8 cellular contexts compared by ENCODE assay signal in the genomic region with DNA sequence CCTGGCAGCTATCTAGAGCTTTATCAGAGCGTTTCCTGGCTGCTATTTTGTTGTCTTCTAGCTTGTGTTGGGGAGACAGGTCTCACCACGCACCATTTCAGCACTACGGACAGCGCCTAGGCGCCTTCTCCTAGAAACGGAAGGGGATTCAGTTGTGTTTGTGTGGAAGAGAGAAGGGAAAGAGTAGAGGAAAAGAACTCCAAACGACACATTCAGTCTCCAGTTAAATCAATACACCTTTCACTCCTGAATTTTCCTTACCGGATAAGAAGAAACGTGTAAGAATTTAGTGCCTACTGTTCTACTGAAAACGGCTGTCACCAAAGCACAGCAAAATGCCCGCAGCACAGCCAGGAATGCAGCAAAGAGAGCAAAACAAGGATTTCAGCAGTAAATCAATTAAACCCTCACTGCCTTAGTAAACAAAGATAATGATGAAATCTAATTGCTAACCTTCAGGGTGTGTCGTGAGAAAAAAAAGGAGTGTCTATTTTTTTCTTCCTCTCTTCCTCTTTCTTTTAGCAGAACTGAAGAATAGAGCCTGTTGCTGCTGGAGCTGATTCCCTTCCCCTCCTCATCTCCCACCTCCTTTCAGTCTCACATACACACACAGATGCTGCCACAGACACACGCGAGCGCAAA. TPM values are rescaled to one million over a fixed set of nuclear protein-coding genes. Genes with fewer than 3 reads are reported as not detected.
A peak's percentile ranks its signal among the peaks of the same experiment; 100 is the strongest.
DNase-seq lines count a peak whose midpoint lies in the region; ATAC-seq lines count a peak whose summit lies in the region.

No MANE protein-coding gene starts in this region.

- no peak for ATAC-seq in HG02759 (IDR thresholded peaks at IDR 0.05; ENCODE audit: unreplicated experiment)
- no peak for ATAC-seq in GM18517 (IDR thresholded peaks at IDR 0.05; ENCODE audit: unreplicated experiment)
- no peak for ATAC-seq in HG02588 (IDR thresholded peaks at IDR 0.05; ENCODE audit: unreplicated experiment)

- DNase-seq in ELR (ENCODE audit: low read depth) (peak; percentile 61), M059J (ENCODE audit: low read depth) (peak; percentile 62), foreskin melanocyte (peak; percentile 62), non-pigmented ciliary epithelial cell (ENCODE audit: low read depth) (peak; percentile 27)
- DNase-seq in activated T-cell treated with anti-CD3 and anti-CD28 coated beads, Interleukin-2, amount 50 U/mL, for 48 hours = peak; percentile 46

RNA-seq across cellular contexts. Expression of a gene that starts 0.4 kb away (rescaled TPM):
- total RNA-seq in M059J (2014; rRNA removed; shearing (Covaris generic)) = 0.20 TPM in 1 of 2 replicates, not detected in the other

RNA-seq across cellular contexts. Expression of a gene that starts 13.0 kb away (rescaled TPM):
- 13.6 and 17.5 TPM in 2 replicates for total RNA-seq in M059J (2014; rRNA removed; shearing (Covaris generic))

RNA-seq across cellular contexts. Expression of a gene that starts 15.0 kb away (rescaled TPM):
- 0.05 TPM in 1 of 2 replicates, not detected in the other for total RNA-seq in M059J (2014; rRNA removed; shearing (Covaris generic))
